ENCODE assay signal across 10 cellular contexts in the genomic region with DNA sequence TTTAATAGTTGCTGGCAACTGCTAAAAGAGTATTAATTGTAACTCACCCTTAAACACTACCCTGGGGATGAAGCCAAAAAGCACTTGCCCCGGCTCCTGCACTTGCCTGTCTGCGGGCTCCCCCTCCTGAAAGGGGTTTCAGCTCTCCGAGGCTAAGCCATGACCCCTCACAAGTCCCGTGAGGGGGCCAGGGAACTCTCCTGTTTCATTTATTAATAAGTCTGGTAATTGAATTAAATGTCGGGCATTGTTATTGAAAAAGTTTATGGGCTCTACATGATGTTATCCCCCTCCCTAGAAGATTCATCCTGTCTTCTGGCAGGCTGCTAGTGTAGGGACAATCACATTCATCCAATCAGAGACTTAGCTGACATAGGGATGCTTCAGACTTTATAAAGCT. TPM values are rescaled to one million over a fixed set of nuclear protein-coding genes. Genes with fewer than 3 reads are reported as not detected.
"Had no signal": no experiment of that assay in that cellular context is flagged by ENCODE, and none has a peak within 500 bp of the region (broad histone marks: within the 10 kb centered on the region; RNA-seq: fewer than 3 reads in every experiment).

No MANE protein-coding gene starts in this region.

- DNase-seq: IMR-90, KBM-7, KG1 had no signal

- H3K4me2 ChIP-seq: KMS-11 had no signal

- H3K9ac ChIP-seq: KMS-11 had no signal

- H3K27ac ChIP-seq: HL-60, KMS-11 had no signal

- ATAC-seq: HepG2, K562 had no signal

- H3K4me3 ChIP-seq: K562 had no signal

RNA-seq across cellular contexts. Expression of a gene that starts 23.3 kb away (rescaled TPM):
- total RNA-seq: HepG2, HT-29 had no signal
- polyA plus RNA-seq: HepG2 had no signal

RNA-seq across cellular contexts. Expression of a gene that starts 56.2 kb away (rescaled TPM):
- total RNA-seq: HepG2, HT-29, HT1080, IMR-90, K562 had no signal
- polyA plus RNA-seq: HepG2, IgD-negative memory B cell, IMR-90, K562 had no signal
